16 cellular contexts compared by ENCODE assay signal in genomic region chr6:137761487-137761886, GRCh38.
DNase-seq lines count a peak whose midpoint lies in the region; ATAC-seq, FAIRE-seq and TF ChIP-seq lines count a peak whose summit lies in the region.
"Had no signal": no experiment of that assay in that cellular context is flagged by ENCODE, and none has a peak within 500 bp of the region (broad histone marks: within the 10 kb centered on the region; RNA-seq: fewer than 3 reads in every experiment).

No MANE protein-coding gene starts in this region.

- H2BK15ac ChIP-seq in H1 (ENCODE audit: low read length) = no peak overlapping the region

- no peak overlapping the region for H4K91ac ChIP-seq in H1 (replicated peaks; ENCODE audit: insufficient read length, low read length)

- intact Hi-C loops in natural killer cell (cut with micrococcal nuclease) = loop anchor here (5.0 kb wide), 1 partner anchor 51 kb away; no protein-coding TSS in a partner anchor
- intact Hi-C loops in A673 (cut with micrococcal nuclease; ENCODE audit: unreplicated experiment) = no loop called here

- H3K4me1 Mint-ChIP-seq in natural killer cell = peaks cover 24 to 32% of the 10 kb centered on the region in 2 donors
- peaks cover 16 to 23% of the 10 kb centered on the region in 2 donors for H3K4me1 Mint-ChIP-seq in natural killer cell treated with Interleukin-12 subunit alpha and Interleukin-12 subunit beta and Interleukin-15 and Interleukin-18, amount 100 ng/mL, for 72 hours (ENCODE audit: low read depth in 2 of 2)
- H3K4me1 Mint-ChIP-seq in stimulated activated effector memory CD8-positive, alpha-beta T cell treated with anti-CD3 and anti-CD28 coated beads, Interleukin-12 subunit alpha, Interleukin-12 subunit beta, amount 100 ng/mL, for 72 hours = peaks cover 6% of the 10 kb centered on the region
- H3K4me1 Mint-ChIP-seq: B cell, IgD-negative memory B cell had no signal

- no peak overlapping the region for H2AK5ac ChIP-seq in H1 (ENCODE audit: low read depth, low read length)

- H3K27ac ChIP-seq in H1 (ENCODE audit: low read depth, low read length) (no peak overlapping the region), A673 (ENCODE audit: low read depth, low read length, poor library complexity, severe bottlenecking) (no peak overlapping the region)
- H3K27ac ChIP-seq: GM23248 had no signal

- H3K4me3 Mint-ChIP-seq in natural killer cell = no peak overlapping the region
- no peak overlapping the region for H3K4me3 Mint-ChIP-seq in natural killer cell treated with Interleukin-12 subunit alpha and Interleukin-12 subunit beta and Interleukin-15 and Interleukin-18, amount 100 ng/mL, for 72 hours
- H3K4me3 Mint-ChIP-seq in stimulated activated effector memory CD8-positive, alpha-beta T cell treated with anti-CD3 and anti-CD28 coated beads, Interleukin-12 subunit alpha, Interleukin-12 subunit beta, amount 100 ng/mL, for 72 hours = no peak overlapping the region
- H3K4me3 Mint-ChIP-seq: B cell; CD4-positive, alpha-beta T cell; IgD-negative memory B cell had no signal

- H2AFZ ChIP-seq in H1 (ENCODE audit: low read length) = 0 out of 2 replicates have a peak overlapping the region, but pooled peaks have one; percentile 36
- H2AFZ ChIP-seq: GM23248 had no signal

- no TSS peak for BruUV-seq in A673 (replicated peaks; lab: Mats Ljungman, UMichigan)

- no peak overlapping the region for H3K23ac ChIP-seq in H1 (ENCODE audit: insufficient read length)

- no peaks in the 10 kb centered on the region for H4K20me1 ChIP-seq in H1 (replicated peaks in 1 of 2; ENCODE audit: control insufficient read depth in 1 of 2, insufficient read depth in 2 of 2, low read length in 2 of 2)

- DNase-seq in natural killer cell (no peak), NCI-H69 (lab: John Stamatoyannopoulos, UW) (peak; percentile 23), H1 (ENCODE audit: low read depth in 1 of 2, low spot score in 2 of 2) (no peak), activated gamma-delta T cell (lab: John Stamatoyannopoulos, UW) (no peak), A673 (ENCODE audit: low spot score) (no peak)
- no peak for DNase-seq in natural killer cell treated with Interleukin-12 subunit alpha and Interleukin-12 subunit beta and Interleukin-15 and Interleukin-18, amount 100 ng/mL, for 72 hours (ENCODE audit: low spot score)
- no peak for DNase-seq in stimulated activated effector memory CD8-positive, alpha-beta T cell treated with anti-CD3 and anti-CD28 coated beads, Interleukin-12 subunit alpha, Interleukin-12 subunit beta, amount 100 ng/mL, for 72 hours (ENCODE audit: low spot score in 2 of 2)
- DNase-seq: C1 segment of cervical spinal cord; CD4-positive, alpha-beta T cell; COR-L47; GM23248; H7; KG1 had no signal

- no peak overlapping the region for H2BK120ac ChIP-seq in H1 (replicated peaks; ENCODE audit: low read depth, low read length)

- H3K27ac Mint-ChIP-seq in natural killer cell = peak overlapping the region; percentile 89 to 91
- no peak overlapping the region for H3K27ac Mint-ChIP-seq in natural killer cell treated with Interleukin-12 subunit alpha and Interleukin-12 subunit beta and Interleukin-15 and Interleukin-18, amount 100 ng/mL, for 72 hours
- H3K27ac Mint-ChIP-seq in stimulated activated effector memory CD8-positive, alpha-beta T cell treated with anti-CD3 and anti-CD28 coated beads, Interleukin-12 subunit alpha, Interleukin-12 subunit beta, amount 100 ng/mL, for 72 hours = no peak overlapping the region
- H3K27ac Mint-ChIP-seq: B cell; CD4-positive, alpha-beta T cell had no signal

- no peak for ATAC-seq in natural killer cell
- no peak for ATAC-seq in natural killer cell treated with Interleukin-12 subunit alpha and Interleukin-12 subunit beta and Interleukin-15 and Interleukin-18, amount 100 ng/mL, for 72 hours
- ATAC-seq in stimulated activated effector memory CD8-positive, alpha-beta T cell treated with anti-CD3 and anti-CD28 coated beads, Interleukin-12 subunit alpha, Interleukin-12 subunit beta, amount 100 ng/mL, for 72 hours = no peak

- no peak for TF ChIP-seq CTCF in natural killer cell (IDR thresholded peaks at IDR 0.05)
- no peak for TF ChIP-seq CTCF in H1 (IDR thresholded peaks at IDR 0.05; ENCODE audit: control extremely low read depth in 1 of 3, insufficient read depth in 1 of 3, low read depth in 1 of 3, low read length in 3 of 3)
- TF ChIP-seq CTCF in A673 (conservative IDR thresholded peaks at IDR 0.05; ENCODE audit: low read depth, low read length) = no peak

- H4K8ac ChIP-seq in H1 (ENCODE audit: extremely low read depth, insufficient read depth, low read length) = no peak overlapping the region

- no peaks in the 10 kb centered on the region for H3K36me3 Mint-ChIP-seq in natural killer cell
- no peaks in the 10 kb centered on the region for H3K36me3 Mint-ChIP-seq in natural killer cell treated with Interleukin-12 subunit alpha and Interleukin-12 subunit beta and Interleukin-15 and Interleukin-18, amount 100 ng/mL, for 72 hours
- H3K36me3 Mint-ChIP-seq in stimulated activated effector memory CD8-positive, alpha-beta T cell treated with anti-CD3 and anti-CD28 coated beads, Interleukin-12 subunit alpha, Interleukin-12 subunit beta, amount 100 ng/mL, for 72 hours = no peaks in the 10 kb centered on the region

- H3K4me1 ChIP-seq in H1 (replicated peaks in 1 of 4; ENCODE audit: control insufficient read depth in 3 of 4, insufficient read depth in 4 of 4, low read length in 3 of 4) (no peaks in the 10 kb centered on the region), A673 (ENCODE audit: insufficient read depth, low read length, poor library complexity, severe bottlenecking) (no peaks in the 10 kb centered on the region)

- H3K79me2 ChIP-seq in H1 (ENCODE audit: control insufficient read depth in 1 of 2, insufficient read depth in 2 of 2, low read length in 2 of 2) = no peaks in the 10 kb centered on the region

- no peak overlapping the region for H3K14ac ChIP-seq in H1 (ENCODE audit: insufficient read length)

- no peak overlapping the region for H3K56ac ChIP-seq in H1 (replicated peaks; ENCODE audit: insufficient read length, low read depth, low read length)

- H3K23me2 ChIP-seq in H1 (ENCODE audit: low read depth, low read length) = no peaks in the 10 kb centered on the region

- no peak overlapping the region for H3K9ac ChIP-seq in H1 (replicated peaks in 1 of 4; ENCODE audit: extremely low read depth in 1 of 4, low read depth in 3 of 4, low read length in 3 of 4)
- H3K9ac ChIP-seq: GM23248 had no signal

- H3K4me2 ChIP-seq in H1 (ENCODE audit: insufficient read depth in 1 of 2, low read depth in 2 of 2, low read length in 2 of 2) = no peak overlapping the region

- no peak for TF ChIP-seq RAD21 in H1 (IDR thresholded peaks at IDR 0.05 in 1 of 2, conservative IDR thresholded peaks at IDR 0.05 in 1 of 2; ENCODE audit: low read depth in 2 of 2, low read length in 2 of 2)

- CTCF ChIA-PET in H1 (lab: Charles Lee; ENCODE audit: partially characterized antibody) (interaction anchor here (0.9 to 1.5 kb wide), 5 partner anchors 21 to 247 kb away, joined by 3 to 5 read pairs (median 3); no protein-coding TSS in a partner anchor), A673 (lab: Charles Lee) (no interaction called here)

- H3K27me3 ChIP-seq in H1 (replicated peaks in 1 of 4; ENCODE audit: control insufficient read depth in 3 of 4, extremely low read depth in 1 of 4, insufficient read depth in 3 of 4, low read length in 3 of 4) (no peaks in the 10 kb centered on the region), A673 (replicated peaks; ENCODE audit: insufficient read depth, low read depth, low read length, poor library complexity) (no peaks in the 10 kb centered on the region)

- H3K9me3 Mint-ChIP-seq in natural killer cell = no peaks in the 10 kb centered on the region
- H3K9me3 Mint-ChIP-seq in natural killer cell treated with Interleukin-12 subunit alpha and Interleukin-12 subunit beta and Interleukin-15 and Interleukin-18, amount 100 ng/mL, for 72 hours = no peaks in the 10 kb centered on the region
- H3K9me3 Mint-ChIP-seq in stimulated activated effector memory CD8-positive, alpha-beta T cell treated with anti-CD3 and anti-CD28 coated beads, Interleukin-12 subunit alpha, Interleukin-12 subunit beta, amount 100 ng/mL, for 72 hours = no peaks in the 10 kb centered on the region
- H3K9me3 Mint-ChIP-seq: CD4-positive, alpha-beta T cell; IgD-negative memory B cell had no signal

- H4K5ac ChIP-seq in H1 (ENCODE audit: insufficient read length, low read depth, low read length) = no peak overlapping the region

- H3K36me3 ChIP-seq in H1 (ENCODE audit: control insufficient read depth in 2 of 4, insufficient read depth in 4 of 4, low read length in 3 of 4) (no peaks in the 10 kb centered on the region), A673 (ENCODE audit: insufficient read depth, low read length, poor library complexity, severe bottlenecking) (no peaks in the 10 kb centered on the region)

- 96% methylated on average over 2 of the region's 2 CpGs; no CpG with 5 or more reads in 1 of the 2 experiments for WGBS in H1 (ENCODE audit: extremely low coverage in 1 of 2, insufficient coverage in 1 of 2, insufficient read length in 1 of 2, insufficient replicate concordance in 2 of 2, low coverage in 1 of 2, low lambda C conversion rate in 2 of 2, missing lambda C conversion rate in 1 of 2), 2 experiments

- H3K79me1 ChIP-seq in H1 (ENCODE audit: low read depth, low read length) = no peaks in the 10 kb centered on the region

- H3K9me3 ChIP-seq in H1 (ENCODE audit: insufficient read depth in 2 of 2, low read depth in 1 of 2, low read length in 1 of 2) = no peaks in the 10 kb centered on the region
- no peaks in the 10 kb centered on the region for H3K9me3 ChIP-seq in A673 (ENCODE audit: low read depth, low read length, poor library complexity, severe bottlenecking)

- H2BK5ac ChIP-seq in H1 (ENCODE audit: low read depth, low read length) = no peak overlapping the region

- no peak for TF ChIP-seq POLR2A in H1 (IDR thresholded peaks at IDR 0.05; ENCODE audit: control extremely low read depth in 1 of 2, low read depth in 2 of 2, low read length in 2 of 2)

- H3K4ac ChIP-seq in H1 (replicated peaks; ENCODE audit: insufficient read length, low read depth, low read length) = no peak overlapping the region

- H3K18ac ChIP-seq in H1 (ENCODE audit: extremely low read depth, low read length) = no peak overlapping the region

- H2BK20ac ChIP-seq in H1 (ENCODE audit: low read length) = no peak overlapping the region

- no peak overlapping the region for H3K4me3 ChIP-seq in H1 (ENCODE audit: extremely low read depth in 1 of 4, insufficient read depth in 2 of 4, low read depth in 3 of 4, low read length in 4 of 4)
- H3K4me3 ChIP-seq in A673 (ENCODE audit: low read depth, low read length, poor library complexity, severe bottlenecking) = no peak overlapping the region
- H3K4me3 ChIP-seq: GM23248 had no signal

- H3K27me3 Mint-ChIP-seq in natural killer cell (ENCODE audit: low read depth in 2 of 2) = peaks cover 0 to 9% of the 10 kb centered on the region in 2 donors
- no peaks in the 10 kb centered on the region for H3K27me3 Mint-ChIP-seq in natural killer cell treated with Interleukin-12 subunit alpha and Interleukin-12 subunit beta and Interleukin-15 and Interleukin-18, amount 100 ng/mL, for 72 hours
- H3K27me3 Mint-ChIP-seq: B cell; CD4-positive, alpha-beta T cell; IgD-negative memory B cell had no signal

- POLR2A ChIA-PET in H1 (lab: Charles Lee; ENCODE audit: partially characterized antibody) (no interaction called here), A673 (lab: Charles Lee; ENCODE audit: low non-redundant PET) (no interaction called here)

- TF ChIP-seq EP300 in H1 (IDR thresholded peaks at IDR 0.05; ENCODE audit: borderline replicate concordance in 1 of 2, low read depth in 2 of 2, low read length in 2 of 2) = no peak

- no peak for FAIRE-seq in H1 (lab: Jason Lieb, UNC)
- FAIRE-seq: GM18507 had no signal

- H2BK12ac ChIP-seq in H1 (ENCODE audit: low read depth, low read length) = no peak overlapping the region

Comparison
In these comparisons a context has a peak if more than half of its experiments do, and no peak if none do; other contexts are left out.
1. H3K27ac Mint-ChIP-seq: peak in natural killer cell (2 of 2); none in natural killer cell treated with Interleukin-12 subunit alpha and Interleukin-12 subunit beta and Interleukin-15 and Interleukin-18, amount 100 ng/mL, for 72 hours (0 of 2) and stimulated activated effector memory CD8-positive, alpha-beta T cell treated with anti-CD3 and anti-CD28 coated beads, Interleukin-12 subunit alpha, Interleukin-12 subunit beta, amount 100 ng/mL, for 72 hours (single experiment).